11 cellular contexts compared by ENCODE assay signal in the genomic region with DNA sequence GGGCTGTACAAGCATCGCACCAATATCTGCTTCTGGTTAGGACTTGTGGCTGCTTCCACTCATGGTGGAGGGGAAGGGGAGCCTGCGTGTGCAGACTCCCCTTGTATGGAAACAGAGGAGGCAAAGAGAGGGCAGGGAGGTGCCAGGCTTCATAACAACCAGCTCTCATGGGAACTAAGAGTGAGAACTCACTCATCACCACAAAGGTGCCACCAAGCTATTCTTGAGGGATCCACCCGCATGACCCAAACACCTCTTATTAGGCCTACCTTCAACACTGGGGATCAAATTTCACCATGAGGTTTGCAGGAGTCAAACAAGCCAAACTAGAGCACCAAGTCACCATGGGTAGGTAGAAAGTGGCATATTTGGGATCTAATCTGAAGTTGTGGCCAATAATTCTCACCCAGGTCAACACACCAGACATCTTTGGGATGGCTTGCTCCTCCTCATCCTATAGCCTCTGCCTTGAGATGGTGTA. TPM values are rescaled to one million over a fixed set of nuclear protein-coding genes. Genes with fewer than 3 reads are reported as not detected.
DNase-seq lines count a peak whose midpoint lies in the region; TF ChIP-seq lines count a peak whose summit lies in the region.
"Had no signal": no experiment of that assay in that cellular context is flagged by ENCODE, and none has a peak within 500 bp of the region (broad histone marks: within the 10 kb centered on the region; RNA-seq: fewer than 3 reads in every experiment).

No MANE protein-coding gene starts in this region.

- TF ChIP-seq CTCF in HFFc6 (IDR thresholded peaks at IDR 0.05) (no peak), osteocyte (IDR thresholded peaks at IDR 0.05) (no peak)

- peak overlapping the region; percentile 15 for H3K4me3 Mint-ChIP-seq in activated CD4-positive, alpha-beta T cell treated with anti-CD3 and anti-CD28 coated beads, Interleukin-2, amount 10 ng/mL, durations not matched to agents 24 days and 14 days
- H3K4me3 Mint-ChIP-seq in HFFc6 (no peak overlapping the region), osteocyte (ENCODE audit: unreplicated experiment) (no peak overlapping the region)
- peak overlapping the region; percentile 60 for H3K4me3 Mint-ChIP-seq in activated T-helper 1 cell treated with anti-CD3 and anti-CD28 coated beads, Interleukin-12 subunit alpha, Interleukin-12 subunit beta, Interleukin-2, Interleukin-4 antibody, amounts not matched to agents 30 ng/mL and 10 ng/mL and 1 ng/mL, durations not matched to agents 14 hours and 24 hours and 36 hours

- peaks cover 15% of the 10 kb centered on the region for H3K9me3 Mint-ChIP-seq in activated CD4-positive, alpha-beta T cell treated with anti-CD3 and anti-CD28 coated beads, Interleukin-2, amount 10 ng/mL, durations not matched to agents 24 days and 14 days
- H3K9me3 Mint-ChIP-seq in HFFc6 (peaks cover 4% of the 10 kb centered on the region; the same call in 1 of the 2 replicates), osteocyte (ENCODE audit: unreplicated experiment) (peaks cover 5% of the 10 kb centered on the region)
- H3K9me3 Mint-ChIP-seq in activated T-helper 1 cell treated with anti-CD3 and anti-CD28 coated beads, Interleukin-12 subunit alpha, Interleukin-12 subunit beta, Interleukin-2, Interleukin-4 antibody, amounts not matched to agents 30 ng/mL and 10 ng/mL and 1 ng/mL, durations not matched to agents 14 hours and 24 hours and 36 hours: peaks cover 20% of the 10 kb centered on the region

- no peaks in the 10 kb centered on the region for H3K27me3 Mint-ChIP-seq in activated CD4-positive, alpha-beta T cell treated with anti-CD3 and anti-CD28 coated beads, Interleukin-2, amount 10 ng/mL, durations not matched to agents 24 days and 14 days
- H3K27me3 Mint-ChIP-seq in HFFc6 (ENCODE audit: insufficient read depth): peaks cover 19% of the 10 kb centered on the region; the same call in 1 of the 2 replicates
- H3K27me3 Mint-ChIP-seq in activated T-helper 1 cell treated with anti-CD3 and anti-CD28 coated beads, Interleukin-12 subunit alpha, Interleukin-12 subunit beta, Interleukin-2, Interleukin-4 antibody, amounts not matched to agents 30 ng/mL and 10 ng/mL and 1 ng/mL, durations not matched to agents 14 hours and 24 hours and 36 hours (ENCODE audit: insufficient read depth): no peaks in the 10 kb centered on the region
- no peaks in the 10 kb centered on the region for H3K27me3 Mint-ChIP-seq in osteocyte (ENCODE audit: unreplicated experiment)

- intact Hi-C loops in activated CD4-positive, alpha-beta T cell treated with anti-CD3 and anti-CD28 coated beads, Interleukin-2, amount 10 ng/mL, durations not matched to agents 24 days and 14 days (cut with micrococcal nuclease): loop anchor here (1.0 to 10.0 kb wide), 7 partner anchors 11 to 414 kb away; a partner anchor contains a TSS
- intact Hi-C loops in activated T-helper 1 cell treated with anti-CD3 and anti-CD28 coated beads, Interleukin-12 subunit alpha, Interleukin-12 subunit beta, Interleukin-2, Interleukin-4 antibody, amounts not matched to agents 30 ng/mL and 10 ng/mL and 1 ng/mL, durations not matched to agents 14 hours and 24 hours and 36 hours (cut with micrococcal nuclease): loop anchor here (1.0 to 2.0 kb wide), 6 partner anchors 8 to 258 kb away; a partner anchor contains a TSS

- H3K36me3 Mint-ChIP-seq in activated CD4-positive, alpha-beta T cell treated with anti-CD3 and anti-CD28 coated beads, Interleukin-2, amount 10 ng/mL, durations not matched to agents 24 days and 14 days (ENCODE audit: low read depth): peaks cover 11% of the 10 kb centered on the region
- H3K36me3 Mint-ChIP-seq in HFFc6 (ENCODE audit: low read depth) (no peaks in the 10 kb centered on the region), osteocyte (ENCODE audit: unreplicated experiment) (peaks cover 3% of the 10 kb centered on the region)
- H3K36me3 Mint-ChIP-seq in activated T-helper 1 cell treated with anti-CD3 and anti-CD28 coated beads, Interleukin-12 subunit alpha, Interleukin-12 subunit beta, Interleukin-2, Interleukin-4 antibody, amounts not matched to agents 30 ng/mL and 10 ng/mL and 1 ng/mL, durations not matched to agents 14 hours and 24 hours and 36 hours (ENCODE audit: low read depth): peaks cover 26% of the 10 kb centered on the region

- H3K4me1 Mint-ChIP-seq in activated CD4-positive, alpha-beta T cell treated with anti-CD3 and anti-CD28 coated beads, Interleukin-2, amount 10 ng/mL, durations not matched to agents 24 days and 14 days: peaks cover 38% of the 10 kb centered on the region
- H3K4me1 Mint-ChIP-seq in HFFc6 (ENCODE audit: low read depth): peaks cover 16% of the 10 kb centered on the region; the same call in 1 of the 2 replicates
- H3K4me1 Mint-ChIP-seq in activated T-helper 1 cell treated with anti-CD3 and anti-CD28 coated beads, Interleukin-12 subunit alpha, Interleukin-12 subunit beta, Interleukin-2, Interleukin-4 antibody, amounts not matched to agents 30 ng/mL and 10 ng/mL and 1 ng/mL, durations not matched to agents 14 hours and 24 hours and 36 hours (ENCODE audit: low read depth): peaks cover 48% of the 10 kb centered on the region
- peaks cover 45% of the 10 kb centered on the region for H3K4me1 Mint-ChIP-seq in osteocyte (ENCODE audit: unreplicated experiment)

- peak overlapping the region; percentile 79 for H3K27ac Mint-ChIP-seq in activated CD4-positive, alpha-beta T cell treated with anti-CD3 and anti-CD28 coated beads, Interleukin-2, amount 10 ng/mL, durations not matched to agents 24 days and 14 days
- peak overlapping the region; percentile 9; the same call in 1 of the 2 replicates for H3K27ac Mint-ChIP-seq in HFFc6
- peak overlapping the region; percentile 97 for H3K27ac Mint-ChIP-seq in activated T-helper 1 cell treated with anti-CD3 and anti-CD28 coated beads, Interleukin-12 subunit alpha, Interleukin-12 subunit beta, Interleukin-2, Interleukin-4 antibody, amounts not matched to agents 30 ng/mL and 10 ng/mL and 1 ng/mL, durations not matched to agents 14 hours and 24 hours and 36 hours
- peak overlapping the region; percentile 52 for H3K27ac Mint-ChIP-seq in osteocyte (ENCODE audit: unreplicated experiment)

- DNase-seq in activated CD4-positive, alpha-beta T cell treated with anti-CD3 and anti-CD28 coated beads, Interleukin-2, amount 10 ng/mL, durations not matched to agents 24 days and 14 days: no peak
- no peak for DNase-seq in activated CD4-positive, alpha-beta T cell treated with anti-CD3 and anti-CD28 coated beads, Interleukin-2, amount 50 U/mL, for 4 hours
- DNase-seq in HFFc6 (no peak), osteocyte (ENCODE audit: extremely low spot score, unreplicated experiment) (peak; percentile 7), COLO829 (ENCODE audit: low spot score) (no peak), HCEC 1CT (no peak), NCI-H2171 (lab: John Stamatoyannopoulos, UW) (no peak)
- DNase-seq in activated T-helper 1 cell treated with anti-CD3 and anti-CD28 coated beads, Interleukin-12 subunit alpha, Interleukin-12 subunit beta, Interleukin-2, Interleukin-4 antibody, amounts not matched to agents 30 ng/mL and 10 ng/mL and 1 ng/mL, durations not matched to agents 14 hours and 24 hours and 36 hours (ENCODE audit: low spot score): no peak
- DNase-seq: esophagus squamous epithelium, pancreas, RPMI8226 had no signal

RNA-seq across cellular contexts. Expression of a gene that starts 46.4 kb away (rescaled TPM):
- total RNA-seq in activated CD4-positive, alpha-beta T cell treated with anti-CD3 and anti-CD28 coated beads, Interleukin-2, amount 10 ng/mL, durations not matched to agents 24 days and 14 days: 1.5 TPM in 2 replicates
- not detected for total RNA-seq in HFFc6 (2021; fragmentation: NEBNext Ultra II Directional; extraction: Animal tissue kit (Norgen Biotek cat#: 25700))
- 1.2 and 2.8 TPM in 2 replicates for total RNA-seq in activated T-helper 1 cell treated with anti-CD3 and anti-CD28 coated beads, Interleukin-12 subunit alpha, Interleukin-12 subunit beta, Interleukin-2, Interleukin-4 antibody, amounts not matched to agents 30 ng/mL and 10 ng/mL and 1 ng/mL, durations not matched to agents 14 hours and 24 hours and 36 hours
- total RNA-seq in osteocyte: 0.78 and 0.97 TPM in 2 replicates

Comparison
In these comparisons a context has a peak if more than half of its experiments do, and no peak if none do; other contexts are left out.
1. H3K27ac Mint-ChIP-seq: peak in every context shown above with its lines; median percentile 97 in activated T-helper 1 cell treated with anti-CD3 and anti-CD28 coated beads, Interleukin-12 subunit alpha, Interleukin-12 subunit beta, Interleukin-2, Interleukin-4 antibody, amounts not matched to agents 30 ng/mL and 10 ng/mL and 1 ng/mL, durations not matched to agents 14 hours and 24 hours and 36 hours; 79 in activated CD4-positive, alpha-beta T cell treated with anti-CD3 and anti-CD28 coated beads, Interleukin-2, amount 10 ng/mL, durations not matched to agents 24 days and 14 days; 52 in osteocyte; 9 in HFFc6.
2. H3K4me3 Mint-ChIP-seq: peak in activated CD4-positive, alpha-beta T cell treated with anti-CD3 and anti-CD28 coated beads, Interleukin-2, amount 10 ng/mL, durations not matched to agents 24 days and 14 days (single experiment) and activated T-helper 1 cell treated with anti-CD3 and anti-CD28 coated beads, Interleukin-12 subunit alpha, Interleukin-12 subunit beta, Interleukin-2, Interleukin-4 antibody, amounts not matched to agents 30 ng/mL and 10 ng/mL and 1 ng/mL, durations not matched to agents 14 hours and 24 hours and 36 hours (single experiment); none in HFFc6 (single experiment) and osteocyte (single experiment).